In genomic region chr19:58549664-58550361, GRCh38 we compare ENCODE assay signal across 2 cellular contexts.
TF ChIP-seq lines count a peak whose summit lies in the region.

No MANE protein-coding gene starts in this region.

TF ChIP-seq in HEK293, 187 proteins besides CTCF, POLR2A, EP300 and RAD21:
- TF ChIP-seq ZNF433 (tag by site-specific recombination; IDR thresholded peaks at IDR 0.05; ENCODE audit: low read depth) (no peak), ZNF311 (tag by site-specific recombination; IDR thresholded peaks at IDR 0.05; ENCODE audit: borderline replicate concordance) (no peak), ZNF140 (tag by site-specific recombination; IDR thresholded peaks at IDR 0.05) (no peak), SCRT2 (tag by site-specific recombination; IDR thresholded peaks at IDR 0.05) (peak; percentile 71), ZNF157 (tag by site-specific recombination; IDR thresholded peaks at IDR 0.05) (peak; percentile 64)

TF ChIP-seq in K562, 482 proteins besides CTCF, POLR2A, EP300 and RAD21:
- TF ChIP-seq ZNF644 (tag; IDR thresholded peaks at IDR 0.05; ENCODE audit: low read depth): no peak
- TF ChIP-seq RBFOX2 (IDR thresholded peaks at IDR 0.05; ENCODE audit: low read depth, low read length): peak; percentile 50
